In genomic region chr3:4670352-4670751, GRCh38 we compare ENCODE assay signal across 10 cellular contexts.
DNase-seq lines count a peak whose midpoint lies in the region; ATAC-seq and TF ChIP-seq lines count a peak whose summit lies in the region.
"Had no signal": no experiment of that assay in that cellular context is flagged by ENCODE, and none has a peak within 500 bp of the region (broad histone marks: within the 10 kb centered on the region; RNA-seq: fewer than 3 reads in every experiment).

No MANE protein-coding gene starts in this region.

- no peak overlapping the region for H3K4me3 ChIP-seq in astrocyte of the cerebellum (ENCODE audit: low read depth, low read length)
- H3K4me3 ChIP-seq in mesenchymal stem cell (ENCODE audit: insufficient read depth in 1 of 2, low read depth in 1 of 2, low read length in 2 of 2), result no peak overlapping the region
- H3K4me3 ChIP-seq: ascending aorta had no signal

- no peaks in the 10 kb centered on the region for H3K36me3 ChIP-seq in mesenchymal stem cell (ENCODE audit: control insufficient read depth in 1 of 2, insufficient read depth in 2 of 2, low read depth in 1 of 2, low read length in 2 of 2)

- H3K4me1 ChIP-seq in mesenchymal stem cell (ENCODE audit: control insufficient read depth, insufficient read depth, low read depth, low read length), result no peaks in the 10 kb centered on the region
- H3K4me1 ChIP-seq: ascending aorta had no signal

- no peak overlapping the region for H4K8ac ChIP-seq in mesenchymal stem cell (ENCODE audit: low read length)

- no peak overlapping the region for H3K18ac ChIP-seq in mesenchymal stem cell (ENCODE audit: low read depth in 1 of 2, low read length in 2 of 2)

- H2AK5ac ChIP-seq in mesenchymal stem cell (ENCODE audit: low read length, severe bottlenecking), result no peak overlapping the region

- H2BK120ac ChIP-seq in mesenchymal stem cell (ENCODE audit: low read depth, low read length), result no peak overlapping the region

- no peak overlapping the region for H2BK15ac ChIP-seq in mesenchymal stem cell (ENCODE audit: low read depth, poor library complexity, severe bottlenecking)

- peak; percentile 69 for TF ChIP-seq CTCF in astrocyte of the cerebellum (IDR thresholded peaks at IDR 0.05; ENCODE audit: low read depth, low read length, missing control alignments)

- no peak overlapping the region for H3K14ac ChIP-seq in mesenchymal stem cell (ENCODE audit: low read length in 2 of 2)

- 81% methylated on average over 5 of the region's 5 CpGs for WGBS in mesenchymal stem cell

- in situ Hi-C loops in astrocyte of the cerebellum (cut with HindIII; ENCODE audit: low sequenced_read_pairs), result no loop called here

- no peak overlapping the region for H3K4me2 ChIP-seq in mesenchymal stem cell (ENCODE audit: low read length, poor library complexity, severe bottlenecking)

- H2BK12ac ChIP-seq in mesenchymal stem cell (ENCODE audit: low read length in 2 of 2), result no peak overlapping the region

- no peak overlapping the region for H3K23ac ChIP-seq in mesenchymal stem cell (ENCODE audit: low read length in 2 of 2)

- H3K9ac ChIP-seq in mesenchymal stem cell (ENCODE audit: low read length), result no peak overlapping the region

- H3K79me1 ChIP-seq in mesenchymal stem cell (replicated peaks; ENCODE audit: low read length, poor library complexity, severe bottlenecking), result no peaks in the 10 kb centered on the region

- ATAC-seq in HG03354 (IDR thresholded peaks at IDR 0.05; ENCODE audit: poor library complexity, severe bottlenecking, unreplicated experiment), result peak; percentile 55
- no peak for ATAC-seq in HG02588 (IDR thresholded peaks at IDR 0.05; ENCODE audit: unreplicated experiment)

- DNase-seq in EH (ENCODE audit: low read depth) (peak; percentile 10), astrocyte of the cerebellum (ENCODE audit: low read depth) (no peak), mesenchymal stem cell (peak; percentile 11), activated gamma-delta T cell treated with Interleukin-2 at 50 U/mL for 16 hours (no peak), SHP77 treated with DMSO at 0.1 percent for 48 hours (lab: John Stamatoyannopoulos, UW) (no peak)
- DNase-seq: immature natural killer cell, NCI-H1417 treated with DMSO at 0.1 percent for 48 hours had no signal

- no peak overlapping the region for H3K27ac ChIP-seq in mesenchymal stem cell (ENCODE audit: low read length, poor library complexity, severe bottlenecking)
- H3K27ac ChIP-seq: ascending aorta had no signal

- H3K27me3 ChIP-seq in mesenchymal stem cell (ENCODE audit: control insufficient read depth in 1 of 2, insufficient read depth in 1 of 2, low read length in 2 of 2), result no peaks in the 10 kb centered on the region
- H3K27me3 ChIP-seq: ascending aorta had no signal

- H2AFZ ChIP-seq in mesenchymal stem cell (ENCODE audit: low read depth, low read length), result no peak overlapping the region

- no peaks in the 10 kb centered on the region for H3K9me3 ChIP-seq in mesenchymal stem cell (ENCODE audit: control insufficient read depth, low read length)
- H3K9me3 ChIP-seq: ascending aorta had no signal

- no peak overlapping the region for H4K91ac ChIP-seq in mesenchymal stem cell (ENCODE audit: low read length)

- H2BK5ac ChIP-seq in mesenchymal stem cell (ENCODE audit: low read depth, low read length, poor library complexity, severe bottlenecking), result no peak overlapping the region

- no peak overlapping the region for H3K4ac ChIP-seq in mesenchymal stem cell (ENCODE audit: low read depth in 1 of 2, low read length in 2 of 2)

Comparison
In these comparisons a context has a peak if more than half of its experiments do, and no peak if none do; other contexts are left out.
1. DNase-seq: peak in EH (single experiment) and mesenchymal stem cell (single experiment); none in astrocyte of the cerebellum (single experiment), activated gamma-delta T cell treated with Interleukin-2 at 50 U/mL for 16 hours (single experiment) and SHP77 treated with DMSO at 0.1 percent for 48 hours (single experiment).